ENCODE assay signal across 17 cellular contexts in the genomic region with DNA sequence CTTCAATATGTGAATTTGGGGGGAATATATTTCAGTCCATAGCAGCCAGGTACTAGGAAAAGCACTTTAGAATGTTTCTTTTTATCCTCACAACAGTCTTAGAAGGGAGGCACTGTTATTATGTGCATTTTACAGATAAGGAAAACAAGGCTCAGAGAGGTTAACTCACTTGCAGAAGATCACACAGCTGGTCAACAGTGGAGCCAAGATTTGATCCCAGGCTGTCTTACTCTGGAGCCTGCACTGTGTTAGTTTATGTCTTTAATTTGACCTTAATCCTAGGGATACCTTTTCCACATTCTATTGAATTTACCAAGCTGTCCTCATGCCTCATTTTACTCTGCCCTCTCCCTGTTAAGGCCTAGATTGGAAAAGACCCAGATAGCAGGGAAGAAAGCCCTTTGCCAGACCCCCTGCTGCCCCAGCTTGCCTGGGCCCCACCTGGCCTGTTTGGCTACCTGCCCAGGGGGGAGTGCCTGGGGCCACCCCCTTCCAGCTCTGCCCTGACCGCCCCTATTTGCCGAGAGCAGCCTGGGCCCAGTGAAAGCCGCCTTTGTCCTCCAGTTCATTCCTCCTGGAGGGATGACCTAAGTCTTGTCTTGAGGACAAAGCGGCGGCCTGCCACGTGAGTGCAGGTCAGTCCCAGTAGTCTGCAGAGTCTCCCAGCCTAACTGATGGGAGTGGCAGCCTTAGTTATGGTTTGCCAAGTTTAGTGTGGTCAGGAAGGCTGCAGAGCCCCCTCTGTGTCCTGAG.
DNase-seq lines count a peak whose midpoint lies in the region; ATAC-seq and TF ChIP-seq lines count a peak whose summit lies in the region.
"Had no signal": no experiment of that assay in that cellular context is flagged by ENCODE, and none has a peak within 500 bp of the region (broad histone marks: within the 10 kb centered on the region; RNA-seq: fewer than 3 reads in every experiment).

No MANE protein-coding gene starts in this region.

- H3K79me2 ChIP-seq in H9 (ENCODE audit: insufficient read depth, low read length): no peaks in the 10 kb centered on the region

- no peak overlapping the region for H2BK15ac ChIP-seq in H9 (ENCODE audit: low read depth, low read length)

- TF ChIP-seq POLR2A in esophagus muscularis mucosa (IDR thresholded peaks at IDR 0.05; ENCODE audit: low read depth): no peak

- no peak overlapping the region for H4K91ac ChIP-seq in H9 (ENCODE audit: insufficient read length, low read depth, low read length)

- H3K4me1 ChIP-seq in H9 (ENCODE audit: insufficient read depth, low read length): no peaks in the 10 kb centered on the region
- H3K4me1 ChIP-seq in thoracic aorta (ENCODE audit: control insufficient read depth in 1 of 2, low read depth in 2 of 2): peaks cover 50 to 97% of the 10 kb centered on the region in 2 donors
- peaks cover 8 to 15% (median 13%) of the 10 kb centered on the region in 4 donors for H3K4me1 ChIP-seq in esophagus muscularis mucosa

- H3K79me1 ChIP-seq in H9 (ENCODE audit: insufficient read depth, low read depth, low read length, poor library complexity, severe bottlenecking): no peaks in the 10 kb centered on the region

- H2BK12ac ChIP-seq in H9 (ENCODE audit: insufficient read length, low read depth, low read length): no peak overlapping the region

- H3K27ac Mint-ChIP-seq in H9: peak overlapping the region in 1 of 3 experiments; percentile 76; a peak in 2 of 7 replicates
- H3K27ac Mint-ChIP-seq: activated naive CD8-positive, alpha-beta T cell treated with anti-CD3 and anti-CD28 coated beads, Interleukin-2, amount 10 ng/mL, durations not matched to agents 7 days and 5 days; nephron progenitor cell; T-helper 2 cell treated with Interferon-gamma antibody and Interleukin-4, amounts not matched to agents 5 μg/mL and 100 μg/mL, for 36 hours had no signal

- no peaks in the 10 kb centered on the region for H3K9me3 Mint-ChIP-seq in H9
- H3K9me3 Mint-ChIP-seq: activated naive CD8-positive, alpha-beta T cell treated with anti-CD3 and anti-CD28 coated beads, Interleukin-2, amount 10 ng/mL, durations not matched to agents 7 days and 5 days; nephron progenitor cell; T-helper 2 cell treated with Interferon-gamma antibody and Interleukin-4, amounts not matched to agents 5 μg/mL and 100 μg/mL, for 36 hours had no signal

- peaks cover 13 to 18% of the 10 kb centered on the region in 2 experiments for H3K4me1 Mint-ChIP-seq in H9

- H2BK20ac ChIP-seq in H9 (ENCODE audit: low read depth, low read length, poor library complexity, severe bottlenecking): no peak overlapping the region

- no peak overlapping the region for H3K4me3 Mint-ChIP-seq in H9
- H3K4me3 Mint-ChIP-seq: activated naive CD8-positive, alpha-beta T cell treated with anti-CD3 and anti-CD28 coated beads, Interleukin-2, amount 10 ng/mL, durations not matched to agents 7 days and 5 days; nephron progenitor cell; T-helper 2 cell treated with Interferon-gamma antibody and Interleukin-4, amounts not matched to agents 5 μg/mL and 100 μg/mL, for 36 hours had no signal

- H3K18ac ChIP-seq in H9 (ENCODE audit: insufficient read length, low read depth, low read length): no peak overlapping the region

- ATAC-seq in thoracic aorta (ENCODE audit: insufficient number of reproducible peaks, low FRiP score, low read depth) (no peak), GM18868 (IDR thresholded peaks at IDR 0.05; ENCODE audit: unreplicated experiment) (no peak)
- ATAC-seq: Right ventricle myocardium inferior had no signal

- H2BK5ac ChIP-seq in H9 (ENCODE audit: insufficient read length, low read length): no peak overlapping the region

- no peak overlapping the region for H3K56ac ChIP-seq in H9 (ENCODE audit: insufficient read length, low read depth, low read length)

- no peak overlapping the region for H3K4me3 ChIP-seq in thoracic aorta
- H3K4me3 ChIP-seq in esophagus muscularis mucosa: no peak overlapping the region
- H3K4me3 ChIP-seq: BLaER1 treated with 17β-estradiol and CSF1 and Interleukin-3, amounts not matched to agents 10 nM and 100 nM; lung had no signal

- H3K27me3 Mint-ChIP-seq in H9 (ENCODE audit: low read depth): no peaks in the 10 kb centered on the region
- H3K27me3 Mint-ChIP-seq: activated naive CD8-positive, alpha-beta T cell treated with anti-CD3 and anti-CD28 coated beads, Interleukin-2, amount 10 ng/mL, durations not matched to agents 7 days and 5 days had no signal

- H3K23ac ChIP-seq in H9 (ENCODE audit: insufficient read length, low read depth, low read length): no peak overlapping the region

- WGBS in H9 (ENCODE audit: extremely low coverage, insufficient read length, low lambda C conversion rate): no CpG with 5 or more reads among the region's 6 CpGs
- 84% methylated on average over 6 of the region's 6 CpGs for WGBS in esophagus muscularis mucosa

- no peaks in the 10 kb centered on the region for H3K23me2 ChIP-seq in H9 (ENCODE audit: insufficient read length, low read depth, low read length, poor library complexity, severe bottlenecking)

- no peaks in the 10 kb centered on the region for H3K9me3 ChIP-seq in H9 (ENCODE audit: control insufficient read depth, low read depth, low read length)
- H3K9me3 ChIP-seq in thoracic aorta: no peaks in the 10 kb centered on the region
- no peaks in the 10 kb centered on the region for H3K9me3 ChIP-seq in esophagus muscularis mucosa

- H2AFZ ChIP-seq in H9 (ENCODE audit: low read length): no peak overlapping the region

- no peak overlapping the region for H2AK5ac ChIP-seq in H9 (ENCODE audit: insufficient read length, low read length)

- H4K8ac ChIP-seq in H9 (replicated peaks; ENCODE audit: insufficient read length, low read depth, low read length): no peak overlapping the region

- CTCF ChIA-PET in RWPE1 (lab: Yijun Ruan, JAX): no interaction called here

- H3K14ac ChIP-seq in H9 (ENCODE audit: insufficient read depth, low read length): peak overlapping the region; percentile 22; the same call in 1 of the 2 replicates

- no peak overlapping the region for H2BK120ac ChIP-seq in H9 (ENCODE audit: low read depth, low read length, poor library complexity, severe bottlenecking)

- no peak overlapping the region for H4K5ac ChIP-seq in H9 (ENCODE audit: insufficient read length, low read depth, low read length)

- no peak for TF ChIP-seq CTCF in H9 (conservative IDR thresholded peaks at IDR 0.05)
- no peak for TF ChIP-seq CTCF in RWPE1 (conservative IDR thresholded peaks at IDR 0.05; ENCODE audit: low read depth)
- no peak for TF ChIP-seq CTCF in thoracic aorta (IDR thresholded peaks at IDR 0.05)
- no peak for TF ChIP-seq CTCF in esophagus muscularis mucosa (IDR thresholded peaks at IDR 0.05)

- H3K4ac ChIP-seq in H9 (ENCODE audit: low read depth, low read length): no peak overlapping the region

- H3K36me3 ChIP-seq in thoracic aorta (no peaks in the 10 kb centered on the region), esophagus muscularis mucosa (no peaks in the 10 kb centered on the region)
- H3K36me3 ChIP-seq: BLaER1 treated with 17β-estradiol and CSF1 and Interleukin-3, amounts not matched to agents 10 nM and 100 nM had no signal

- no peak overlapping the region for H3K27ac ChIP-seq in H9 (ENCODE audit: insufficient read length, low read depth, low read length)
- peak overlapping the region; percentile 53 for H3K27ac ChIP-seq in RWPE1
- H3K27ac ChIP-seq in thoracic aorta: peak overlapping the region; percentile 39 to 91
- no peak overlapping the region for H3K27ac ChIP-seq in esophagus muscularis mucosa (replicated peaks in 1 of 4)
- H3K27ac ChIP-seq: BLaER1 treated with 17β-estradiol and CSF1 and Interleukin-3, amounts not matched to agents 10 nM and 100 nM had no signal

- no peak overlapping the region for H3T11ph ChIP-seq in H9 (ENCODE audit: low read length)

- DNase-seq in H9 (no peak), RWPE1 (ENCODE audit: low spot score) (no peak), kidney tubule cell (ENCODE audit: low spot score) (peak; percentile 10), thoracic aorta (ENCODE audit: low spot score) (no peak), esophagus muscularis mucosa (ENCODE audit: extremely low spot score) (no peak)
- no peak for DNase-seq in central memory CD4-positive, alpha-beta T cell
- DNase-seq: activated CD4-positive, alpha-beta T cell treated with anti-CD3 and anti-CD28 coated beads for 4 hours; activated naive CD8-positive, alpha-beta T cell treated with anti-CD3 and anti-CD28 coated beads, Interleukin-2, amount 10 ng/mL, durations not matched to agents 7 days and 5 days; activated T-cell treated with anti-CD3 and anti-CD28 coated beads for 4 hours; effector CD4-positive, alpha-beta T cell; MM.1S; nephron progenitor cell had no signal

- peaks cover 4% of the 10 kb centered on the region for H4K20me1 ChIP-seq in H9 (ENCODE audit: control insufficient read depth, insufficient read depth, insufficient read length)

- intact Hi-C loops in esophagus muscularis mucosa (cut with DNase I): no loop called here

- POLR2A ChIA-PET in RWPE1 (lab: Yijun Ruan, JAX; ENCODE audit: low non-redundant PET): no interaction called here

- no peaks in the 10 kb centered on the region for H3K36me3 Mint-ChIP-seq in H9 (ENCODE audit: insufficient read depth in 1 of 3, low read depth in 3 of 3)

- H3K27me3 ChIP-seq in H9 (ENCODE audit: insufficient read depth, low read length): no peaks in the 10 kb centered on the region
- H3K27me3 ChIP-seq in thoracic aorta (replicated peaks; ENCODE audit: insufficient read depth): no peaks in the 10 kb centered on the region
- no peaks in the 10 kb centered on the region for H3K27me3 ChIP-seq in esophagus muscularis mucosa
- H3K27me3 ChIP-seq: BLaER1 treated with 17β-estradiol and CSF1 and Interleukin-3, amounts not matched to agents 10 nM and 100 nM had no signal

- H3K4me2 ChIP-seq in H9 (ENCODE audit: insufficient read depth, insufficient read length, low read length): no peak overlapping the region

- H3K9ac ChIP-seq in H9 (ENCODE audit: extremely low read depth, insufficient read length, low read length): no peak overlapping the region
- H3K9ac ChIP-seq: BLaER1 treated with 17β-estradiol and CSF1 and Interleukin-3, amounts not matched to agents 10 nM and 100 nM had no signal

- TF ChIP-seq EP300 in esophagus muscularis mucosa (IDR thresholded peaks at IDR 0.05): no peak

Comparison
In these comparisons a context has a peak if more than half of its experiments do, and no peak if none do; other contexts are left out.
1. H3K27ac ChIP-seq: peak in RWPE1 (single experiment) and thoracic aorta (2 of 2); none in H9 (single experiment) and esophagus muscularis mucosa (0 of 4).